ENCODE assay signal across 27 cellular contexts in genomic region chr4:121680571-121680970, GRCh38.
"Had no signal": no experiment of that assay in that cellular context is flagged by ENCODE, and none has a peak within 500 bp of the region (broad histone marks: within the 10 kb centered on the region; RNA-seq: fewer than 3 reads in every experiment).

No MANE protein-coding gene starts in this region.

- H3K4me1 Mint-ChIP-seq: neural progenitor cell had no signal

- H2AFZ ChIP-seq: hepatocyte, neural progenitor cell had no signal

- H3K4me3 Mint-ChIP-seq: naive thymus-derived CD4-positive, alpha-beta T cell; nephron; neural progenitor cell; stimulated activated naive CD8-positive, alpha-beta T cell treated with anti-CD3 and anti-CD28 coated beads, Interleukin-15, amount 100 ng/mL, for 72 hours had no signal

- H3K27ac ChIP-seq: dorsolateral prefrontal cortex, epithelial cell of prostate, foreskin keratinocyte, gastroesophageal sphincter, heart left ventricle, hepatocyte, left lung, neural progenitor cell, prostate gland, right atrium auricular region, thyroid gland had no signal

- ATAC-seq: esophagus mucosa; foreskin keratinocyte; gastroesophageal sphincter; heart left ventricle; left cardiac atrium; left lung; naive thymus-derived CD4-positive, alpha-beta T cell; sciatic nerve; stimulated activated naive CD8-positive, alpha-beta T cell treated with anti-CD3 and anti-CD28 coated beads, Interleukin-15, amount 100 ng/mL, for 72 hours had no signal

- H3K27me3 Mint-ChIP-seq: naive thymus-derived CD4-positive, alpha-beta T cell; stimulated activated naive CD8-positive, alpha-beta T cell treated with anti-CD3 and anti-CD28 coated beads, Interleukin-15, amount 100 ng/mL, for 72 hours had no signal

- H3K4me1 ChIP-seq: foreskin keratinocyte, gastroesophageal sphincter, neural progenitor cell, prostate gland, thyroid gland had no signal

- H3K4me2 ChIP-seq: hepatocyte, neural progenitor cell, smooth muscle cell had no signal

- H3K9ac ChIP-seq: neural progenitor cell had no signal

- H3K27ac Mint-ChIP-seq: naive thymus-derived CD4-positive, alpha-beta T cell; neural progenitor cell; stimulated activated naive CD8-positive, alpha-beta T cell treated with anti-CD3 and anti-CD28 coated beads, Interleukin-15, amount 100 ng/mL, for 72 hours had no signal

- H3K4me3 ChIP-seq: dorsolateral prefrontal cortex, gastroesophageal sphincter, heart left ventricle, hepatocyte, left lung, neural progenitor cell, prostate gland, right atrium auricular region, smooth muscle cell, thyroid gland had no signal

- DNase-seq: dorsolateral prefrontal cortex; effector CD4-positive, alpha-beta T cell; foreskin keratinocyte; heart left ventricle; left cardiac atrium; left lung; mesendoderm; midbrain; naive thymus-derived CD4-positive, alpha-beta T cell; stimulated activated CD4-positive, alpha-beta T cell treated with anti-CD3 and anti-CD28 coated beads, Interleukin-12 subunit alpha, Interleukin-12 subunit beta, amount 100 ng/mL, for 4 hours; stimulated activated CD4-positive, alpha-beta T cell treated with anti-CD3 and anti-CD28 coated beads, Interleukin-1b, Interleukin-23, amount 100 ng/mL, for 48 hours; stimulated activated CD4-positive, alpha-beta T cell treated with anti-CD3 and anti-CD28 coated beads, Interleukin-4, amount 100 ng/mL, for 1 hour; stimulated activated CD8-positive, alpha-beta memory T cell treated with anti-CD3 and anti-CD28 coated beads, Interleukin-4, amount 100 ng/mL, for 48 hours; stimulated activated naive CD4-positive, alpha-beta T cell; stimulated activated naive CD8-positive, alpha-beta T cell treated with anti-CD3 and anti-CD28 coated beads, Interleukin-15, amount 100 ng/mL, for 72 hours; thyroid gland; trophoblast cell had no signal

- H3K27me3 ChIP-seq: dorsolateral prefrontal cortex, foreskin keratinocyte, gastroesophageal sphincter, heart left ventricle, hepatocyte, left lung, neural progenitor cell, right atrium auricular region, thyroid gland had no signal

- H3K9me3 Mint-ChIP-seq: naive thymus-derived CD4-positive, alpha-beta T cell; nephron; neural progenitor cell; stimulated activated naive CD8-positive, alpha-beta T cell treated with anti-CD3 and anti-CD28 coated beads, Interleukin-15, amount 100 ng/mL, for 72 hours had no signal

- H3K9me3 ChIP-seq: gastroesophageal sphincter, heart left ventricle, left lung, prostate gland, right atrium auricular region, thyroid gland had no signal
